8 cellular contexts compared by ENCODE assay signal in genomic region chr4:94304365-94304971, GRCh38. TPM values are rescaled to one million over a fixed set of nuclear protein-coding genes. Genes with fewer than 3 reads are reported as not detected.
DNase-seq lines count a peak whose midpoint lies in the region; ATAC-seq and TF ChIP-seq lines count a peak whose summit lies in the region.

No MANE protein-coding gene starts in this region.

- CTCF ChIA-PET in activated naive CD4-positive, alpha-beta T cell treated with anti-CD3 and anti-CD28 coated beads for 36 hours (lab: Charles Lee), result interaction anchor here (0.6 to 3.5 kb wide), 7 partner anchors 18 to 103 kb away, joined by 3 to 15 read pairs (median 3); no protein-coding TSS in a partner anchor

- TF ChIP-seq CTCF in sigmoid colon (IDR thresholded peaks at IDR 0.05), result peak in 3 of 4 experiments; percentile 14 to 39 (median 21)

- H3K27me3 ChIP-seq in SJCRH30 (no peaks in the 10 kb centered on the region), sigmoid colon (no peaks in the 10 kb centered on the region)

- no peaks in the 10 kb centered on the region for H3K27me3 Mint-ChIP-seq in activated naive CD4-positive, alpha-beta T cell treated with anti-CD3 and anti-CD28 coated beads for 36 hours (ENCODE audit: low read depth)

- 46 to 55% methylated on average over 2 of the region's 2 CpGs for WGBS in sigmoid colon, 2 donors

- no peak overlapping the region for H3K4me3 Mint-ChIP-seq in activated naive CD4-positive, alpha-beta T cell treated with anti-CD3 and anti-CD28 coated beads for 36 hours

- ATAC-seq in HG02588 (IDR thresholded peaks at IDR 0.05; ENCODE audit: unreplicated experiment), result peak; percentile 54

- no peak for TF ChIP-seq EP300 in sigmoid colon (IDR thresholded peaks at IDR 0.05)

- DNase-seq in activated naive CD4-positive, alpha-beta T cell treated with anti-CD3 and anti-CD28 coated beads for 36 hours, result peak; percentile 40
- no peak for DNase-seq in activated naive CD4-positive, alpha-beta T cell treated with Interleukin-2 at 50 U/mL for 16 hours
- DNase-seq in SJCRH30 (peak; percentile 15 to 66), fibroblast of the conjunctiva (ENCODE audit: low read depth) (peak; percentile 23), sigmoid colon (no peak), NCI-H1436 (lab: John Stamatoyannopoulos, UW) (no peak), NCI-H2029 treated with DMSO at 0.1 percent for 48 hours (lab: John Stamatoyannopoulos, UW) (no peak)

- H3K36me3 Mint-ChIP-seq in activated naive CD4-positive, alpha-beta T cell treated with anti-CD3 and anti-CD28 coated beads for 36 hours (ENCODE audit: low read depth), result no peaks in the 10 kb centered on the region

- H3K36me3 ChIP-seq in SJCRH30 (no peaks in the 10 kb centered on the region), sigmoid colon (no peaks in the 10 kb centered on the region)

- H3K27ac ChIP-seq in SJCRH30, result no peak overlapping the region
- no peak overlapping the region for H3K27ac ChIP-seq in sigmoid colon

- no peaks in the 10 kb centered on the region for H3K9me3 Mint-ChIP-seq in activated naive CD4-positive, alpha-beta T cell treated with anti-CD3 and anti-CD28 coated beads for 36 hours

- H3K4me1 Mint-ChIP-seq in activated naive CD4-positive, alpha-beta T cell treated with anti-CD3 and anti-CD28 coated beads for 36 hours (ENCODE audit: low read depth), result no peaks in the 10 kb centered on the region

- H3K27ac Mint-ChIP-seq in activated naive CD4-positive, alpha-beta T cell treated with anti-CD3 and anti-CD28 coated beads for 36 hours, result no peak overlapping the region

- intact Hi-C loops in activated naive CD4-positive, alpha-beta T cell treated with anti-CD3 and anti-CD28 coated beads for 36 hours (cut with micrococcal nuclease), result loop anchor here (1.0 to 5.0 kb wide), 4 partner anchors 86 to 512 kb away; no protein-coding TSS in a partner anchor
- intact Hi-C loops in sigmoid colon (cut with DNase I), result loop anchor here (10.0 kb wide), 2 partner anchors 290 to 820 kb away; no protein-coding TSS in a partner anchor

- H3K4me3 ChIP-seq in SJCRH30 (no peak overlapping the region), sigmoid colon (no peak overlapping the region)

- H3K4me1 ChIP-seq in SJCRH30, result peaks cover 36% of the 10 kb centered on the region
- no peaks in the 10 kb centered on the region for H3K4me1 ChIP-seq in sigmoid colon

- no peak for TF ChIP-seq POLR2A in sigmoid colon (IDR thresholded peaks at IDR 0.05)

- no peaks in the 10 kb centered on the region for H3K9me3 ChIP-seq in SJCRH30 (replicated peaks)
- H3K9me3 ChIP-seq in sigmoid colon, result no peaks in the 10 kb centered on the region

RNA-seq across cellular contexts. Expression of gene HPGDS, which starts 38.2 kb away (rescaled TPM):
- not detected for total RNA-seq in activated naive CD4-positive, alpha-beta T cell treated with anti-CD3 and anti-CD28 coated beads for 36 hours
- total RNA-seq in SJCRH30 (2014; rRNA removed; shearing (Covaris generic)), result not detected in 2 replicates
- total RNA-seq in sigmoid colon, result 1 to 10 TPM in 3 of 4 donors, under 1 TPM in 1; 0.54 to 2.2 (median 1.7) TPM
- polyA plus RNA-seq in sigmoid colon, result 1 to 10 TPM; 1.0 to 3.7 (median 3.6) TPM

Comparison
In these comparisons a context has a peak if more than half of its experiments do, and no peak if none do; other contexts are left out.
1. DNase-seq: peak in activated naive CD4-positive, alpha-beta T cell treated with anti-CD3 and anti-CD28 coated beads for 36 hours (single experiment), SJCRH30 (2 of 2) and fibroblast of the conjunctiva (single experiment); none in activated naive CD4-positive, alpha-beta T cell treated with Interleukin-2 at 50 U/mL for 16 hours (single experiment), sigmoid colon (single experiment), NCI-H1436 (single experiment) and NCI-H2029 treated with DMSO at 0.1 percent for 48 hours (single experiment).